Comparison of ENCODE assay signal across 36 cellular contexts in the genomic region with DNA sequence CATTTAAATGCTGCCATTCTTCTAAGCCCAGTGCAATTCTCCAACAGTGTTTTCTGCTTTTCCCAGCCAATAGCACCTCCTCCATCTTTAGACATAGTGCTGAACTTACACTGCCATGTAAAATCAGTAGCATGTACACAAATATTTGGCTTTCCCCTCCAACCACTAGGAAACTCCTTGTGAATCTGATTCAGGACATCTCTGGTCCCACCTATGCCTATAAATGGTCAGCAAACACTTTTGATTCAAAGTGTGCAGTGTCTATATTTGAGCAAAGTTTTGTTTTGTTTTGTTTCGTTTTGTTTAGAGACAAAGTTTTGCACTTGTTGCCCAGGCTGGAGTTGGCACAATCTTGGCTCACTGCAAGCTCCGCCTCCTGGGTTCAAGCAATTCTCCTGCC. TPM values are rescaled to one million over a fixed set of nuclear protein-coding genes. Genes with fewer than 3 reads are reported as not detected.
"Had no signal": no experiment of that assay in that cellular context is flagged by ENCODE, and none has a peak within 500 bp of the region (broad histone marks: within the 10 kb centered on the region; RNA-seq: fewer than 3 reads in every experiment).

No MANE protein-coding gene starts in this region.

- H3K4me3 ChIP-seq: MG63 had no signal

- H3K36me3 ChIP-seq: MG63 had no signal

- DNase-seq: Karpas-422, Kasumi-1, MG63, MM.1S, MV-4-11, NCI-H1048, NCI-H1092, NCI-H1092 treated with DMSO at 0.1 percent for 48 hours, NCI-H1105, NCI-H1105 treated with DMSO at 0.1 percent for 48 hours, NCI-H1417, NCI-H1417 treated with DMSO at 0.1 percent for 48 hours, NCI-H1436, NCI-H1436 treated with DMSO at 0.1 percent for 48 hours, NCI-H146, NCI-H1694, NCI-H1694 treated with DMSO at 0.1 percent for 48 hours, NCI-H187, NCI-H187 treated with DMSO at 0.1 percent for 48 hours, NCI-H1930, NCI-H2029, NCI-H2029 treated with DMSO at 0.1 percent for 48 hours, NCI-H2081, NCI-H2081 treated with DMSO at 0.1 percent for 48 hours, NCI-H2107, NCI-H2171, NCI-H2171 treated with DMSO at 0.1 percent for 48 hours, NCI-H2227 treated with DMSO at 0.1 percent for 48 hours, NCI-H226, NCI-H345, NCI-H446, NCI-H446 treated with DMSO at 0.1 percent for 48 hours, NCI-H510A, NCI-H510A treated with DMSO at 0.1 percent for 48 hours had no signal

- H3K27me3 ChIP-seq: MG63 had no signal

RNA-seq across cellular contexts. Expression of gene YPEL4, which starts 24.8 kb away (rescaled TPM):
- total RNA-seq: NCI-H460 had no signal

RNA-seq across cellular contexts. Expression of gene SERPING1, which starts 27.4 kb away (rescaled TPM):
- total RNA-seq: MCF 10A, NCI-H460 had no signal
